ENCODE assay signal across 8 cellular contexts in genomic region chr5:52787600-52788504, GRCh38. TPM values are rescaled to one million over a fixed set of nuclear protein-coding genes. Genes with fewer than 3 reads are reported as not detected.
A peak's percentile ranks its signal among the peaks of the same experiment; 100 is the strongest.
DNase-seq lines count a peak whose midpoint lies in the region; ATAC-seq, FAIRE-seq and TF ChIP-seq lines count a peak whose summit lies in the region.

Gene ITGA1, plus strand, starts transcription at chr5:52787916. Its CDS starts 438 bp downstream, at chr5:52788354.
Gene PELO, plus strand, starts transcription at chr5:52787916. Its CDS starts 12,479 bp downstream, at chr5:52800395.

- H3K4me1 Mint-ChIP-seq in mesothelial cell of epicardium: peaks cover 12% of the 10 kb centered on the region
- H3K4me1 Mint-ChIP-seq in stimulated activated naive B cell treated with anti-CD40 and anti-IgM and Interleukin-4, amounts not matched to agents 10 μg/mL and 1 μg/mL and 100 μg/mL, for 72 hours: peaks cover 8 to 20% of the 10 kb centered on the region in 2 donors

- peaks cover 43% of the 10 kb centered on the region for H3K27me3 Mint-ChIP-seq in mesothelial cell of epicardium (ENCODE audit: low read depth)
- peaks cover 35 to 52% of the 10 kb centered on the region in 2 donors for H3K27me3 Mint-ChIP-seq in stimulated activated naive B cell treated with anti-CD40 and anti-IgM and Interleukin-4, amounts not matched to agents 10 μg/mL and 1 μg/mL and 100 μg/mL, for 72 hours

- H3K27ac ChIP-seq in 22Rv1: peak within 1 kb of the TSS; percentile 86
- H3K27ac ChIP-seq in endothelial cell of umbilical vein (ENCODE audit: insufficient read depth, low read depth, low read length): peak within 1 kb of the TSS; percentile 19

- peak within 1 kb of the TSS; percentile 80 for H3K4me3 Mint-ChIP-seq in mesothelial cell of epicardium
- H3K4me3 Mint-ChIP-seq in stimulated activated naive B cell treated with anti-CD40 and anti-IgM and Interleukin-4, amounts not matched to agents 10 μg/mL and 1 μg/mL and 100 μg/mL, for 72 hours: peak within 1 kb of the TSS; percentile 89 to 90

- CTCF ChIA-PET in endothelial cell of umbilical vein (lab: Charles Lee): interaction anchor here (0.7 to 1.9 kb wide), 10 partner anchors 12 to 189 kb away, joined by 3 to 20 read pairs (median 5); no protein-coding TSS in a partner anchor

- H3K27ac Mint-ChIP-seq in mesothelial cell of epicardium: peak within 1 kb of the TSS; percentile 90
- H3K27ac Mint-ChIP-seq in stimulated activated naive B cell treated with anti-CD40 and anti-IgM and Interleukin-4, amounts not matched to agents 10 μg/mL and 1 μg/mL and 100 μg/mL, for 72 hours: peak within 1 kb of the TSS; percentile 81

- peak within 1 kb of the TSS; percentile 56 for H3K9ac ChIP-seq in endothelial cell of umbilical vein (replicated peaks; ENCODE audit: extremely low read depth, insufficient read depth, low read length)

- BruUV-seq in endothelial cell of umbilical vein (replicated peaks; lab: Mats Ljungman, UMichigan): no TSS peak

- DNase-seq in GM12892 (ENCODE audit: insufficient read length): peak; percentile 18
- peak; percentile 78 for DNase-seq in NCI-H2227 (lab: John Stamatoyannopoulos, UW; ENCODE audit: unreplicated experiment)
- peak; percentile 71 for DNase-seq in activated CD8-positive, alpha-beta memory T cell treated with anti-CD3 and anti-CD28 coated beads, Interleukin-2, amount 50 U/mL, for 48 hours
- peak; percentile 77 for DNase-seq in endothelial cell of umbilical vein (ENCODE audit: low read depth, low spot score)
- DNase-seq in mesothelial cell of epicardium (ENCODE audit: low spot score in 2 of 2, unreplicated experiment in 2 of 2): peak; percentile 29 to 60
- DNase-seq in stimulated activated naive B cell treated with anti-CD40 and anti-IgM and Interleukin-4, amounts not matched to agents 10 μg/mL and 1 μg/mL and 100 μg/mL, for 72 hours: peak; percentile 64

- intact Hi-C loops in endothelial cell of umbilical vein (cut with micrococcal nuclease): loop anchor here (1.0 to 5.0 kb wide), 5 partner anchors 11 to 127 kb away; no protein-coding TSS in a partner anchor

- no peaks in the 10 kb centered on the region for H3K36me3 Mint-ChIP-seq in mesothelial cell of epicardium
- no peaks in the 10 kb centered on the region for H3K36me3 Mint-ChIP-seq in stimulated activated naive B cell treated with anti-CD40 and anti-IgM and Interleukin-4, amounts not matched to agents 10 μg/mL and 1 μg/mL and 100 μg/mL, for 72 hours

- TF ChIP-seq CTCF in 22Rv1 (IDR thresholded peaks at IDR 0.05) (peak; percentile 53), endothelial cell of umbilical vein (IDR thresholded peaks at IDR 0.05; ENCODE audit: extremely low read depth in 1 of 2, insufficient read depth in 1 of 2, low read depth in 1 of 2, low read length in 2 of 2) (peak; percentile 16 to 51), mesothelial cell of epicardium (IDR thresholded peaks at IDR 0.05; ENCODE audit: unreplicated experiment) (no peak)

- H3K36me3 ChIP-seq in endothelial cell of umbilical vein (ENCODE audit: control insufficient read depth in 2 of 2, extremely low read depth in 1 of 2, insufficient read depth in 2 of 2, low read length in 2 of 2): no peaks in the 10 kb centered on the region

- no peaks in the 10 kb centered on the region for H3K27me3 ChIP-seq in endothelial cell of umbilical vein (ENCODE audit: control insufficient read depth in 2 of 2, insufficient read depth in 2 of 2, low read length in 2 of 2)

- no peaks in the 10 kb centered on the region for H3K9me3 ChIP-seq in endothelial cell of umbilical vein (replicated peaks; ENCODE audit: control insufficient read depth, insufficient read depth, low read length)

- peak within 1 kb of the TSS; percentile 35 to 80 (median 62) for H3K4me3 ChIP-seq in endothelial cell of umbilical vein (replicated peaks in 1 of 3; ENCODE audit: insufficient read depth in 1 of 3, low read depth in 1 of 3, low read length in 3 of 3)

- H3K79me2 ChIP-seq in endothelial cell of umbilical vein (ENCODE audit: control insufficient read depth, insufficient read depth, low read length): no peaks in the 10 kb centered on the region

- H3K9me3 Mint-ChIP-seq in mesothelial cell of epicardium: no peaks in the 10 kb centered on the region
- no peaks in the 10 kb centered on the region for H3K9me3 Mint-ChIP-seq in stimulated activated naive B cell treated with anti-CD40 and anti-IgM and Interleukin-4, amounts not matched to agents 10 μg/mL and 1 μg/mL and 100 μg/mL, for 72 hours

- peak within 1 kb of the TSS; percentile 91 for H2AFZ ChIP-seq in endothelial cell of umbilical vein (ENCODE audit: low read depth, low read length)

- dilution Hi-C loops in endothelial cell of umbilical vein (cut with MboI; ENCODE audit: extremely low pct_ligation_motif_present, low sequenced_read_pairs): no loop called here

- H3K4me2 ChIP-seq in endothelial cell of umbilical vein (ENCODE audit: insufficient read depth, low read length): peak within 1 kb of the TSS; percentile 88

- H4K20me1 ChIP-seq in endothelial cell of umbilical vein (replicated peaks; ENCODE audit: control insufficient read depth, extremely low read depth, insufficient read depth, low read length): no peaks in the 10 kb centered on the region

- peak; percentile 75 for ATAC-seq in HG02840 (IDR thresholded peaks at IDR 0.05; ENCODE audit: low FRiP score, unreplicated experiment)
- ATAC-seq in stimulated activated naive B cell treated with anti-CD40 and anti-IgM and Interleukin-4, amounts not matched to agents 10 μg/mL and 1 μg/mL and 100 μg/mL, for 72 hours (replicated peaks): peak; percentile 83

- H3K9me1 ChIP-seq in endothelial cell of umbilical vein (replicated peaks; ENCODE audit: control insufficient read depth, extremely low read depth, insufficient read depth, low read length): no peaks in the 10 kb centered on the region

- H3K4me1 ChIP-seq in endothelial cell of umbilical vein (ENCODE audit: control insufficient read depth, extremely low read depth, insufficient read depth, low read length): peaks cover 11% of the 10 kb centered on the region

- POLR2A ChIA-PET in endothelial cell of umbilical vein (lab: Charles Lee): interaction anchor here (0.6 kb wide), 1 partner anchor 62 kb away, joined by 3 read pairs; no protein-coding TSS in a partner anchor

- FAIRE-seq in GM12892 (lab: Jason Lieb, UNC) (peak; percentile 77), endothelial cell of umbilical vein (lab: Jason Lieb, UNC) (peak; percentile 56)

- no peak for TF ChIP-seq POLR2A in GM12892 (IDR thresholded peaks at IDR 0.05; ENCODE audit: low read depth, low read length)
- no peak for TF ChIP-seq POLR2A in endothelial cell of umbilical vein (IDR thresholded peaks at IDR 0.05; ENCODE audit: low read depth, low read length)

TF ChIP-seq in endothelial cell of umbilical vein, 7 proteins besides CTCF, POLR2A, EP300 and RAD21:
- no peak for TF ChIP-seq MAX (IDR thresholded peaks at IDR 0.05; ENCODE audit: insufficient read depth, insufficient read length)
- TF ChIP-seq POLR2AphosphoS5 (IDR thresholded peaks at IDR 0.05; ENCODE audit: insufficient read depth, low read depth, low read length): peak; percentile 27
TF ChIP-seq in endothelial cell of umbilical vein: peak in this region for 1.

RNA-seq across cellular contexts. Expression of gene ITGA1, which starts in this region (rescaled TPM):
- polyA plus RNA-seq in GM12892 (2012; ENCODE audit: missing spikeins): 4.1 TPM
- total RNA-seq in endothelial cell of umbilical vein (1.9 and 3.3 TPM in 2 replicates), mesothelial cell of epicardium (8.3 to 10.8 TPM (median 9.1 TPM) in 3 replicates)
- polyA plus RNA-seq in endothelial cell of umbilical vein: 0.65 and 1.2 TPM in 2 replicates
- polyA plus RNA-seq in endothelial cell of umbilical vein (2011; cell fraction: cytosol; rRNA removed): 0.30 and 0.73 TPM in 2 replicates
- 1.6 and 2.7 TPM in 2 replicates for polyA plus RNA-seq in endothelial cell of umbilical vein (2011; cell fraction: nucleus; rRNA removed)
- polyA plus RNA-seq in endothelial cell of umbilical vein (2012): 0.45 and 0.60 TPM in 2 replicates
- polyA minus RNA-seq in endothelial cell of umbilical vein: 2.5 and 5.4 TPM in 2 replicates
- polyA minus RNA-seq in endothelial cell of umbilical vein (2011; cell fraction: cytosol; rRNA and poly(A)+ RNA removed): 24.3 TPM
- polyA minus RNA-seq in endothelial cell of umbilical vein (2011; cell fraction: nucleus; rRNA and poly(A)+ RNA removed): 4.2 and 6.7 TPM in 2 replicates

RNA-seq across cellular contexts. Expression of gene PELO, which starts in this region (rescaled TPM):
- 4.4 TPM for polyA plus RNA-seq in GM12892 (2012; ENCODE audit: missing spikeins)
- 10.2 and 13.2 TPM in 2 replicates for total RNA-seq in endothelial cell of umbilical vein
- 7.8 and 8.6 TPM in 2 replicates for polyA plus RNA-seq in endothelial cell of umbilical vein
- 9.3 and 9.4 TPM in 2 replicates for polyA plus RNA-seq in endothelial cell of umbilical vein (2011; cell fraction: cytosol; rRNA removed)
- 6.1 and 6.8 TPM in 2 replicates for polyA plus RNA-seq in endothelial cell of umbilical vein (2011; cell fraction: nucleus; rRNA removed)
- polyA plus RNA-seq in endothelial cell of umbilical vein (2012): 5.8 and 7.6 TPM in 2 replicates
- 12.4 and 14.8 TPM in 2 replicates for polyA minus RNA-seq in endothelial cell of umbilical vein
- 15.5 TPM for polyA minus RNA-seq in endothelial cell of umbilical vein (2011; cell fraction: cytosol; rRNA and poly(A)+ RNA removed)
- 9.8 and 10.5 TPM in 2 replicates for polyA minus RNA-seq in endothelial cell of umbilical vein (2011; cell fraction: nucleus; rRNA and poly(A)+ RNA removed)
- total RNA-seq in mesothelial cell of epicardium: 12.5 to 14.2 TPM (median 14.0 TPM) in 3 replicates

Comparison
In these comparisons a context has a peak if more than half of its experiments do, and no peak if none do; other contexts are left out.
1. Peak in every context shown above with its lines: DNase-seq, ATAC-seq, H3K4me3 ChIP-seq and H3K27ac ChIP-seq.
2. DNase-seq: peak in every context shown above with its lines; median percentile 78 in NCI-H2227; 77 in endothelial cell of umbilical vein; 71 in activated CD8-positive, alpha-beta memory T cell treated with anti-CD3 and anti-CD28 coated beads, Interleukin-2, amount 50 U/mL, for 48 hours; 64 in stimulated activated naive B cell treated with anti-CD40 and anti-IgM and Interleukin-4, amounts not matched to agents 10 μg/mL and 1 μg/mL and 100 μg/mL, for 72 hours; 44 in mesothelial cell of epicardium; 18 in GM12892.